Comparison of ENCODE assay signal across 17 cellular contexts in genomic region chr4:130071746-130072145, GRCh38.
DNase-seq lines count a peak whose midpoint lies in the region; ATAC-seq and TF ChIP-seq lines count a peak whose summit lies in the region.
"Had no signal": no experiment of that assay in that cellular context is flagged by ENCODE, and none has a peak within 500 bp of the region (broad histone marks: within the 10 kb centered on the region; RNA-seq: fewer than 3 reads in every experiment).

No MANE protein-coding gene starts in this region.

- DNase-seq in EL (peak; percentile 30), NB4 (ENCODE audit: low read depth) (peak; percentile 36), hepatocyte (ENCODE audit: low spot score) (peak; percentile 59), osteocyte (ENCODE audit: extremely low spot score, unreplicated experiment) (no peak), T-helper 2 cell (no peak)
- no peak for DNase-seq in CD8-positive, alpha-beta memory T cell
- DNase-seq: ACHN; GM23248; NCI-H1417 treated with DMSO at 0.1 percent for 48 hours; NCI-H2029; NCI-H2171; NCI-H446 treated with DMSO at 0.1 percent for 48 hours; NK-92 treated with Interleukin-12 subunit alpha and Interleukin-12 subunit beta, amount 100 ng/mL, for 24 hours; Right ventricle myocardium superior had no signal

- peaks cover 8% of the 10 kb centered on the region for H3K4me1 ChIP-seq in hepatocyte (ENCODE audit: insufficient read depth)
- no peaks in the 10 kb centered on the region for H3K4me1 ChIP-seq in CD8-positive, alpha-beta memory T cell (ENCODE audit: insufficient read depth, low read length)

- peaks cover 3% of the 10 kb centered on the region for H3K9me3 Mint-ChIP-seq in osteocyte (ENCODE audit: unreplicated experiment)
- peaks cover 5 to 25% (median 5%) of the 10 kb centered on the region in 5 donors for H3K9me3 Mint-ChIP-seq in CD8-positive, alpha-beta memory T cell

- no peaks in the 10 kb centered on the region for H3K36me3 ChIP-seq in hepatocyte (replicated peaks; ENCODE audit: insufficient read depth, low read depth)
- no peaks in the 10 kb centered on the region for H3K36me3 ChIP-seq in CD8-positive, alpha-beta memory T cell (ENCODE audit: insufficient read depth, low read length)

- POLR2A ChIA-PET in CD8-positive, alpha-beta memory T cell (lab: Charles Lee): no interaction called here

- H3K4me3 Mint-ChIP-seq in osteocyte (ENCODE audit: unreplicated experiment): no peak overlapping the region
- H3K4me3 Mint-ChIP-seq in CD8-positive, alpha-beta memory T cell: no peak overlapping the region

- TF ChIP-seq CTCF in NB4 (IDR thresholded peaks at IDR 0.05; ENCODE audit: low read depth, low read length): no peak
- TF ChIP-seq CTCF in hepatocyte (IDR thresholded peaks at IDR 0.05; ENCODE audit: poor library complexity): no peak
- TF ChIP-seq CTCF in osteocyte (IDR thresholded peaks at IDR 0.05): no peak

- no peaks in the 10 kb centered on the region for H3K79me2 ChIP-seq in hepatocyte

- H3K4me3 ChIP-seq in NB4 (ENCODE audit: low read depth, low read length) (no peak overlapping the region), hepatocyte (no peak overlapping the region)
- H3K4me3 ChIP-seq in CD8-positive, alpha-beta memory T cell (ENCODE audit: low read length): no peak overlapping the region
- H3K4me3 ChIP-seq: GM23248, SK-N-MC had no signal

- no peaks in the 10 kb centered on the region for H3K9me3 ChIP-seq in hepatocyte (ENCODE audit: low read depth)
- no peaks in the 10 kb centered on the region for H3K9me3 ChIP-seq in CD8-positive, alpha-beta memory T cell (ENCODE audit: low read length)

- no peaks in the 10 kb centered on the region for H3K36me3 Mint-ChIP-seq in osteocyte (ENCODE audit: unreplicated experiment)
- no peaks in the 10 kb centered on the region for H3K36me3 Mint-ChIP-seq in CD8-positive, alpha-beta memory T cell

- no peak for ATAC-seq in HG02852 (IDR thresholded peaks at IDR 0.05; ENCODE audit: unreplicated experiment)

- no peaks in the 10 kb centered on the region for H4K20me1 ChIP-seq in hepatocyte (ENCODE audit: insufficient read depth, poor library complexity, severe bottlenecking)

- peak overlapping the region; percentile 14 for H2AFZ ChIP-seq in hepatocyte
- H2AFZ ChIP-seq: GM23248 had no signal

- no peaks in the 10 kb centered on the region for H3K9me2 ChIP-seq in hepatocyte (replicated peaks; ENCODE audit: insufficient read depth)

- no peaks in the 10 kb centered on the region for H3K27me3 ChIP-seq in hepatocyte
- no peaks in the 10 kb centered on the region for H3K27me3 ChIP-seq in CD8-positive, alpha-beta memory T cell (ENCODE audit: insufficient read depth, low read length, poor library complexity, severe bottlenecking)

- peak overlapping the region; percentile 10 for H3K27ac Mint-ChIP-seq in osteocyte (ENCODE audit: unreplicated experiment)
- no peak overlapping the region for H3K27ac Mint-ChIP-seq in CD8-positive, alpha-beta memory T cell

- H3K27ac ChIP-seq in hepatocyte: peak overlapping the region; percentile 79
- no peak overlapping the region for H3K27ac ChIP-seq in CD8-positive, alpha-beta memory T cell (ENCODE audit: low read depth, low read length)
- H3K27ac ChIP-seq: C4-2B, GM23248, SK-N-MC had no signal

- peaks cover 17% of the 10 kb centered on the region for H3K4me1 Mint-ChIP-seq in osteocyte (ENCODE audit: unreplicated experiment)
- no peaks in the 10 kb centered on the region for H3K4me1 Mint-ChIP-seq in CD8-positive, alpha-beta memory T cell

- H3K27me3 Mint-ChIP-seq in osteocyte (ENCODE audit: unreplicated experiment): no peaks in the 10 kb centered on the region
- H3K27me3 Mint-ChIP-seq in CD8-positive, alpha-beta memory T cell: no peaks in the 10 kb centered on the region

- TF ChIP-seq POLR2A in NB4 (IDR thresholded peaks at IDR 0.05; ENCODE audit: extremely low read depth, insufficient read length): no peak

- CTCF ChIA-PET in CD8-positive, alpha-beta memory T cell (lab: Charles Lee): no interaction called here

- no peak overlapping the region for H3K4me2 ChIP-seq in hepatocyte

- 68% methylated on average over 2 of the region's 2 CpGs for WGBS in hepatocyte (ENCODE audit: low lambda C conversion rate, missing lambda C conversion rate)

Comparison
In these comparisons a context has a peak if more than half of its experiments do, and no peak if none do; other contexts are left out.
1. DNase-seq: peak in EL (single experiment), NB4 (single experiment) and hepatocyte (single experiment); none in osteocyte (single experiment), CD8-positive, alpha-beta memory T cell (0 of 5) and T-helper 2 cell (0 of 5).